Comparison of ENCODE assay signal across 8 cellular contexts in genomic region chr2:201257381-201257940, GRCh38. TPM values are rescaled to one million over a fixed set of nuclear protein-coding genes. Genes with fewer than 3 reads are reported as not detected.
DNase-seq lines count a peak whose midpoint lies in the region; ATAC-seq, FAIRE-seq and TF ChIP-seq lines count a peak whose summit lies in the region.

No MANE protein-coding gene starts in this region.

- H3K27ac ChIP-seq in CD8-positive, alpha-beta memory T cell (ENCODE audit: low read depth, low read length) = peak overlapping the region; percentile 97
- peak overlapping the region; percentile 95 for H3K27ac ChIP-seq in mesodermal cell (ENCODE audit: low read depth, low read length, severe bottlenecking)

- TF ChIP-seq CTCF in chondrocyte (IDR thresholded peaks at IDR 0.05) = no peak

- peaks cover 0 to 7% of the 10 kb centered on the region in 2 donors for H3K27me3 Mint-ChIP-seq in CD8-positive, alpha-beta memory T cell
- H3K27me3 Mint-ChIP-seq in T-helper 17 cell (no peaks in the 10 kb centered on the region), chondrocyte (ENCODE audit: low read depth) (no peaks in the 10 kb centered on the region)

- POLR2A ChIA-PET in CD8-positive, alpha-beta memory T cell (lab: Charles Lee) = interaction anchor here (0.7 to 1.5 kb wide), 5 partner anchors 12 to 1009 kb away, joined by 3 to 5 read pairs (median 4); partner anchors contain the start of gene CFLAR

- CTCF ChIA-PET in CD8-positive, alpha-beta memory T cell (lab: Charles Lee) = interaction anchor here (1.0 to 18.6 kb wide), 5 partner anchors 10 to 140 kb away, joined by 3 to 185 read pairs (median 4); no protein-coding TSS in a partner anchor

- no peak for FAIRE-seq in urothelium cell line (lab: Jason Lieb, UNC)

- H3K36me3 ChIP-seq in CD8-positive, alpha-beta memory T cell (ENCODE audit: insufficient read depth, low read length) = no peaks in the 10 kb centered on the region
- H3K36me3 ChIP-seq in mesodermal cell (ENCODE audit: control insufficient read depth, insufficient read depth, low read length) = no peaks in the 10 kb centered on the region

- no peaks in the 10 kb centered on the region for H3K9me3 ChIP-seq in CD8-positive, alpha-beta memory T cell (ENCODE audit: low read length)
- H3K9me3 ChIP-seq in T-helper 17 cell (ENCODE audit: control insufficient read depth, low read length, poor library complexity, severe bottlenecking) (no peaks in the 10 kb centered on the region), mesodermal cell (ENCODE audit: control insufficient read depth, low read length) (no peaks in the 10 kb centered on the region)

- H3K27me3 ChIP-seq in CD8-positive, alpha-beta memory T cell (ENCODE audit: insufficient read depth, low read length, poor library complexity, severe bottlenecking) = no peaks in the 10 kb centered on the region

- H3K4me3 ChIP-seq in CD8-positive, alpha-beta memory T cell (ENCODE audit: low read length) = peak overlapping the region; percentile 82
- peak overlapping the region; percentile 54 for H3K4me3 ChIP-seq in mesodermal cell (ENCODE audit: extremely low read depth, insufficient read depth, low read length, poor library complexity, severe bottlenecking)

- peak overlapping the region; percentile 96 to 100 (median 98) for H3K27ac Mint-ChIP-seq in CD8-positive, alpha-beta memory T cell
- H3K27ac Mint-ChIP-seq in T-helper 17 cell (peak overlapping the region; percentile 100), chondrocyte (ENCODE audit: unreplicated experiment) (peak overlapping the region; percentile 98)

- no peaks in the 10 kb centered on the region for H3K9me3 Mint-ChIP-seq in CD8-positive, alpha-beta memory T cell
- no peaks in the 10 kb centered on the region for H3K9me3 Mint-ChIP-seq in chondrocyte (ENCODE audit: low read depth)

- peaks cover 66 to 76% (median 72%) of the 10 kb centered on the region in 3 donors for H3K4me1 Mint-ChIP-seq in CD8-positive, alpha-beta memory T cell
- H3K4me1 Mint-ChIP-seq in T-helper 17 cell (peaks cover 62% of the 10 kb centered on the region), chondrocyte (ENCODE audit: low read depth) (peaks cover 38% of the 10 kb centered on the region)

- WGBS in mesodermal cell (ENCODE audit: insufficient coverage in 2 of 2), 2 experiments = 64 to 69% methylated on average over 3 to 7 of the region's 11 CpGs

- ATAC-seq in GM19468 (IDR thresholded peaks at IDR 0.05; ENCODE audit: extremely low read depth, unreplicated experiment) (peak; percentile 47), HG03521 (IDR thresholded peaks at IDR 0.05; ENCODE audit: unreplicated experiment) (peak; percentile 36), T-helper 17 cell (peak; percentile 34)

- peak overlapping the region; percentile 89 to 99 (median 96) for H3K4me3 Mint-ChIP-seq in CD8-positive, alpha-beta memory T cell
- H3K4me3 Mint-ChIP-seq in T-helper 17 cell = peak overlapping the region; percentile 99
- H3K4me3 Mint-ChIP-seq in chondrocyte (ENCODE audit: unreplicated experiment) = peak overlapping the region; percentile 84

- peaks cover 12 to 27% (median 13%) of the 10 kb centered on the region in 3 donors for H3K36me3 Mint-ChIP-seq in CD8-positive, alpha-beta memory T cell
- H3K36me3 Mint-ChIP-seq in T-helper 17 cell (ENCODE audit: low read depth) (peaks cover 10% of the 10 kb centered on the region), chondrocyte (ENCODE audit: low read depth) (no peaks in the 10 kb centered on the region)

- H3K4me1 ChIP-seq in CD8-positive, alpha-beta memory T cell (ENCODE audit: insufficient read depth, low read length) = peaks cover 76% of the 10 kb centered on the region
- peaks cover 11% of the 10 kb centered on the region for H3K4me1 ChIP-seq in mesodermal cell (ENCODE audit: control insufficient read depth, insufficient read depth, low read length, poor library complexity, severe bottlenecking)

- peak; percentile 29 to 78 (median 68) for DNase-seq in CD8-positive, alpha-beta memory T cell
- DNase-seq in T-helper 17 cell (peak; percentile 33 to 51 (median 45)), chondrocyte (ENCODE audit: low spot score) (no peak), urothelium cell line (ENCODE audit: low spot score) (peak; percentile 58), NCI-H345 treated with DMSO at 0.1 percent for 48 hours (lab: John Stamatoyannopoulos, UW; ENCODE audit: unreplicated experiment) (no peak)

RNA-seq across cellular contexts. Expression of gene CASP8, which starts 2.9 kb away (rescaled TPM):
- total RNA-seq in CD8-positive, alpha-beta memory T cell = 10 to 100 TPM; 48.1 to 55.5 TPM
- 108 TPM for polyA plus RNA-seq in CD8-positive, alpha-beta memory T cell
- total RNA-seq in T-helper 17 cell = 100 to 1,000 TPM; 191 to 201 TPM
- 3.0 to 7.6 TPM (median 4.0 TPM) in 3 replicates for total RNA-seq in chondrocyte
- 7.9 TPM for polyA plus RNA-seq in mesodermal cell (2013, experiment 1 of 2)
- polyA plus RNA-seq in mesodermal cell (2013, experiment 2 of 2) = 8.0 TPM

Comparison
In these comparisons a context has a peak if more than half of its experiments do, and no peak if none do; other contexts are left out.
1. DNase-seq: peak in CD8-positive, alpha-beta memory T cell (5 of 5), T-helper 17 cell (3 of 3) and urothelium cell line (single experiment); none in chondrocyte (single experiment) and NCI-H345 treated with DMSO at 0.1 percent for 48 hours (single experiment).
2. Peak in every context shown above with its lines, with median percentiles within 50 percentile points of each other: H3K27ac Mint-ChIP-seq, H3K4me3 Mint-ChIP-seq and ATAC-seq.